19 cellular contexts compared by ENCODE assay signal in the genomic region with DNA sequence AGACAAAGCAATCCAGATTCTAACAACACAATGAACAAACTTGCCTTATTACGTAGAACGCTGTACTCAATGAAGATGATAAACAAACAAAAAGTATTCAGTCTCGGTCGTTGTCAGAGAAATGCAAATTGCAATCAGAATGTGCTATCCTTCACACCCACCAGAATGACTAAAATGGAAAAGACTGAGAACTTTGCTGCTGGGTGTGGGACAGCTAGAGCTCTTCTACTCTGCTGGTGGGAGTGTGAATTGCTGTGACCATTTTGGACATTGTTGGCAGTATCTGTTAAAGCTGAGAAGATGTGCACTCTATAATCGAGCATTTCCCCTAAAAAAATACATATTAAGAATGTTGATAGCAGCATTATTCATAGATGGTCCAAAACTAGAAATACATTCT.
DNase-seq lines count a peak whose midpoint lies in the region; ATAC-seq and TF ChIP-seq lines count a peak whose summit lies in the region.
"Had no signal": no experiment of that assay in that cellular context is flagged by ENCODE, and none has a peak within 500 bp of the region (broad histone marks: within the 10 kb centered on the region; RNA-seq: fewer than 3 reads in every experiment).

No MANE protein-coding gene starts in this region.

- no peak overlapping the region for H3K27ac ChIP-seq in H9 (ENCODE audit: insufficient read length, low read depth, low read length)
- H3K27ac ChIP-seq in brain microvascular endothelial cell, result peak overlapping the region; percentile 36
- H3K27ac ChIP-seq in GM23338 (ENCODE audit: low read depth), result no peak overlapping the region
- H3K27ac ChIP-seq: PC-9, SJCRH30 had no signal

- POLR2A ChIA-PET in Caco-2 (lab: Charles Lee), result no interaction called here

- no peaks in the 10 kb centered on the region for H3F3A ChIP-seq in GM23338 (replicated peaks; ENCODE audit: low read depth)

- CTCF ChIA-PET in Caco-2 (lab: Charles Lee), result no interaction called here

- no peaks in the 10 kb centered on the region for H3K36me3 ChIP-seq in brain microvascular endothelial cell (replicated peaks)
- H3K36me3 ChIP-seq in GM23338 (ENCODE audit: insufficient read depth), result no peaks in the 10 kb centered on the region
- no peaks in the 10 kb centered on the region for H3K36me3 ChIP-seq in Caco-2 (ENCODE audit: control insufficient read depth, insufficient read depth, low read length)

- H3K27me3 ChIP-seq in H9 (ENCODE audit: insufficient read depth, low read length) (no peaks in the 10 kb centered on the region), brain microvascular endothelial cell (replicated peaks) (no peaks in the 10 kb centered on the region), GM23338 (ENCODE audit: insufficient read depth) (no peaks in the 10 kb centered on the region), Caco-2 (replicated peaks; ENCODE audit: control insufficient read depth, insufficient read depth, low read length) (no peaks in the 10 kb centered on the region)
- H3K27me3 ChIP-seq: SJCRH30 had no signal

- TF ChIP-seq CTCF in GM12873 (IDR thresholded peaks at IDR 0.05; ENCODE audit: insufficient read depth, low read depth, low read length, missing control alignments) (peak; percentile 30), H9 (conservative IDR thresholded peaks at IDR 0.05) (peak; percentile 28; the same call in 2 of the 3 replicates), brain microvascular endothelial cell (IDR thresholded peaks at IDR 0.05; ENCODE audit: low read depth, low read length, missing control alignments) (peak; percentile 26), GM23338 (conservative IDR thresholded peaks at IDR 0.05; ENCODE audit: low read depth in 2 of 2) (no peak), Caco-2 (IDR thresholded peaks at IDR 0.05; ENCODE audit: insufficient read depth in 1 of 2, low read depth in 1 of 2, low read length in 1 of 2, severe bottlenecking in 1 of 2, unreplicated experiment in 1 of 2) (no peak)

- no peak overlapping the region for H3K18ac ChIP-seq in H9 (ENCODE audit: insufficient read length, low read depth, low read length)

- H3K4me2 ChIP-seq in H9 (ENCODE audit: insufficient read depth, insufficient read length, low read length) (no peak overlapping the region), GM23338 (no peak overlapping the region)
- H3K4me2 ChIP-seq: PC-9 had no signal

- H3K36me3 Mint-ChIP-seq in H9 (ENCODE audit: insufficient read depth in 1 of 3, low read depth in 3 of 3), result peaks cover 0 to 4% (median 0%) of the 10 kb centered on the region in 3 experiments; a peak in 1 of 7 replicates
- no peaks in the 10 kb centered on the region for H3K36me3 Mint-ChIP-seq in GM23338 (ENCODE audit: low read depth)
- H3K36me3 Mint-ChIP-seq in Caco-2 (ENCODE audit: insufficient read depth, unreplicated experiment), result peaks cover 15% of the 10 kb centered on the region
- H3K36me3 Mint-ChIP-seq: CD4-positive, CD25-positive, alpha-beta regulatory T cell had no signal

- H3K9me2 ChIP-seq in GM23338 (ENCODE audit: insufficient read depth), result no peaks in the 10 kb centered on the region

- no peak overlapping the region for H3K9ac ChIP-seq in H9 (ENCODE audit: extremely low read depth, insufficient read length, low read length)

- H3K79me2 ChIP-seq in H9 (ENCODE audit: insufficient read depth, low read length) (no peaks in the 10 kb centered on the region), GM23338 (replicated peaks; ENCODE audit: insufficient read depth) (no peaks in the 10 kb centered on the region)

- DNase-seq in H9, result no peak
- no peak for DNase-seq in brain microvascular endothelial cell
- peak; percentile 28 for DNase-seq in inferior parietal cortex (ENCODE audit: extremely low spot score)
- no peak for DNase-seq in GM23338 (ENCODE audit: low spot score)
- DNase-seq in Caco-2, result no peak
- no peak for DNase-seq in MV-4-11 (lab: John Stamatoyannopoulos, UW)
- DNase-seq in OCI-M1 (lab: John Stamatoyannopoulos, UW), result no peak
- DNase-seq: CD4-positive, CD25-positive, alpha-beta regulatory T cell; EL; H7; KBM-7; NCI-H1092; NCI-H146; NCI-H2081 treated with DMSO at 0.1 percent for 48 hours; NCI-H510A; NCI-H774; PC-9; SJCRH30 had no signal

- in situ Hi-C loops in brain microvascular endothelial cell (cut with HindIII; ENCODE audit: low pct_ligation_motif_present, low sequenced_read_pairs), result no loop called here

- BruUV-seq in Caco-2 (replicated peaks; lab: Mats Ljungman, UMichigan), result no TSS peak

- no peak overlapping the region for H3K56ac ChIP-seq in H9 (ENCODE audit: insufficient read length, low read depth, low read length)

- H2BK5ac ChIP-seq in H9 (ENCODE audit: insufficient read length, low read length), result no peak overlapping the region

- H3K14ac ChIP-seq in H9 (ENCODE audit: insufficient read depth, low read length), result no peak overlapping the region

- no peaks in the 10 kb centered on the region for H3K79me1 ChIP-seq in H9 (ENCODE audit: insufficient read depth, low read depth, low read length, poor library complexity, severe bottlenecking)

- no peak overlapping the region for H2BK20ac ChIP-seq in H9 (ENCODE audit: low read depth, low read length, poor library complexity, severe bottlenecking)

- H3K4me3 ChIP-seq in brain microvascular endothelial cell (ENCODE audit: low read depth, low read length) (no peak overlapping the region), GM23338 (no peak overlapping the region), Caco-2 (ENCODE audit: low read depth, low read length) (no peak overlapping the region)
- H3K4me3 ChIP-seq: PC-9, SJCRH30 had no signal

- intact Hi-C loops in Caco-2 (cut with micrococcal nuclease; ENCODE audit: unreplicated experiment), result no loop called here

- no peaks in the 10 kb centered on the region for H3K23me2 ChIP-seq in H9 (ENCODE audit: insufficient read length, low read depth, low read length, poor library complexity, severe bottlenecking)

- no peak overlapping the region for H3K23ac ChIP-seq in H9 (ENCODE audit: insufficient read length, low read depth, low read length)

- no peak overlapping the region for H2BK12ac ChIP-seq in H9 (ENCODE audit: insufficient read length, low read depth, low read length)

- H2AFZ ChIP-seq in H9 (ENCODE audit: low read length) (no peak overlapping the region), GM23338 (no peak overlapping the region)
- H2AFZ ChIP-seq: PC-9 had no signal

- H4K20me1 ChIP-seq in H9 (ENCODE audit: control insufficient read depth, insufficient read depth, insufficient read length) (no peaks in the 10 kb centered on the region), GM23338 (replicated peaks; ENCODE audit: insufficient read depth) (peaks cover 3% of the 10 kb centered on the region; the same call in 1 of the 2 replicates)

- no peak overlapping the region for H3K4ac ChIP-seq in H9 (ENCODE audit: low read depth, low read length)

- H3K4me3 Mint-ChIP-seq in H9, result no peak overlapping the region
- H3K4me3 Mint-ChIP-seq in GM23338, result no peak overlapping the region
- no peak overlapping the region for H3K4me3 Mint-ChIP-seq in Caco-2 (ENCODE audit: unreplicated experiment)
- H3K4me3 Mint-ChIP-seq: CD4-positive, CD25-positive, alpha-beta regulatory T cell had no signal

- H3K27ac Mint-ChIP-seq in H9 (no peak overlapping the region), GM23338 (no peak overlapping the region), Caco-2 (ENCODE audit: unreplicated experiment) (no peak overlapping the region)
- H3K27ac Mint-ChIP-seq: CD4-positive, CD25-positive, alpha-beta regulatory T cell had no signal

- no peaks in the 10 kb centered on the region for H3K4me1 ChIP-seq in H9 (ENCODE audit: insufficient read depth, low read length)
- H3K4me1 ChIP-seq in GM23338 (ENCODE audit: insufficient read depth), result peaks cover 15% of the 10 kb centered on the region; the same call in 1 of the 2 replicates
- no peaks in the 10 kb centered on the region for H3K4me1 ChIP-seq in Caco-2
- H3K4me1 ChIP-seq: SJCRH30 had no signal

- H3K27me3 Mint-ChIP-seq in H9 (ENCODE audit: low read depth), result no peaks in the 10 kb centered on the region
- H3K27me3 Mint-ChIP-seq in GM23338 (ENCODE audit: insufficient read depth, low read depth, poor library complexity), result no peaks in the 10 kb centered on the region
- no peaks in the 10 kb centered on the region for H3K27me3 Mint-ChIP-seq in Caco-2 (ENCODE audit: insufficient read depth, unreplicated experiment)
- H3K27me3 Mint-ChIP-seq: CD4-positive, CD25-positive, alpha-beta regulatory T cell had no signal

- no peaks in the 10 kb centered on the region for H3K9me3 ChIP-seq in H9 (ENCODE audit: control insufficient read depth, low read depth, low read length)
- peaks cover 4% of the 10 kb centered on the region; the same call in 1 of the 2 replicates for H3K9me3 ChIP-seq in Caco-2

- H3K9me3 Mint-ChIP-seq in H9 (no peaks in the 10 kb centered on the region; a peak in 1 of 5 replicates), GM23338 (no peaks in the 10 kb centered on the region), Caco-2 (ENCODE audit: unreplicated experiment) (peaks cover 25% of the 10 kb centered on the region)

- ATAC-seq in GM23338, result no peak

- H3K4me1 Mint-ChIP-seq in H9 (peaks cover 0 to 3% of the 10 kb centered on the region in 2 experiments; a peak in 2 of 4 replicates), GM23338 (peaks cover 13% of the 10 kb centered on the region; the same call in 2 of the 3 replicates), Caco-2 (ENCODE audit: low read depth, unreplicated experiment) (no peaks in the 10 kb centered on the region)

- H4K5ac ChIP-seq in H9 (ENCODE audit: insufficient read length, low read depth, low read length), result no peak overlapping the region

- H4K8ac ChIP-seq in H9 (replicated peaks; ENCODE audit: insufficient read length, low read depth, low read length), result no peak overlapping the region

- H2AK5ac ChIP-seq in H9 (ENCODE audit: insufficient read length, low read length), result no peak overlapping the region

- no peak overlapping the region for H2BK15ac ChIP-seq in H9 (ENCODE audit: low read depth, low read length)

- no peak overlapping the region for H2BK120ac ChIP-seq in H9 (ENCODE audit: low read depth, low read length, poor library complexity, severe bottlenecking)

- no peak overlapping the region for H4K91ac ChIP-seq in H9 (ENCODE audit: insufficient read length, low read depth, low read length)

- no CpG with 5 or more reads among the region's 5 CpGs for WGBS in H9 (ENCODE audit: extremely low coverage, insufficient read length, low lambda C conversion rate)

- no peak overlapping the region for H3T11ph ChIP-seq in H9 (ENCODE audit: low read length)

TF ChIP-seq in GM23338, 12 proteins besides CTCF, POLR2A, EP300 and RAD21:
- TF ChIP-seq EZH2phosphoT487 (IDR thresholded peaks at IDR 0.05; ENCODE audit: unreplicated experiment), result no peak
- TF ChIP-seq EZH2 (IDR thresholded peaks at IDR 0.05; ENCODE audit: low read depth, unreplicated experiment), result no peak
- TF ChIP-seq ETS1 (IDR thresholded peaks at IDR 0.05), result no peak

Comparison
In these comparisons a context has a peak if more than half of its experiments do, and no peak if none do; other contexts are left out.
1. CTCF ChIP-seq: peak in GM12873 (single experiment), H9 (single experiment) and brain microvascular endothelial cell (single experiment); none in GM23338 (0 of 2) and Caco-2 (0 of 2).